In the genomic region with DNA sequence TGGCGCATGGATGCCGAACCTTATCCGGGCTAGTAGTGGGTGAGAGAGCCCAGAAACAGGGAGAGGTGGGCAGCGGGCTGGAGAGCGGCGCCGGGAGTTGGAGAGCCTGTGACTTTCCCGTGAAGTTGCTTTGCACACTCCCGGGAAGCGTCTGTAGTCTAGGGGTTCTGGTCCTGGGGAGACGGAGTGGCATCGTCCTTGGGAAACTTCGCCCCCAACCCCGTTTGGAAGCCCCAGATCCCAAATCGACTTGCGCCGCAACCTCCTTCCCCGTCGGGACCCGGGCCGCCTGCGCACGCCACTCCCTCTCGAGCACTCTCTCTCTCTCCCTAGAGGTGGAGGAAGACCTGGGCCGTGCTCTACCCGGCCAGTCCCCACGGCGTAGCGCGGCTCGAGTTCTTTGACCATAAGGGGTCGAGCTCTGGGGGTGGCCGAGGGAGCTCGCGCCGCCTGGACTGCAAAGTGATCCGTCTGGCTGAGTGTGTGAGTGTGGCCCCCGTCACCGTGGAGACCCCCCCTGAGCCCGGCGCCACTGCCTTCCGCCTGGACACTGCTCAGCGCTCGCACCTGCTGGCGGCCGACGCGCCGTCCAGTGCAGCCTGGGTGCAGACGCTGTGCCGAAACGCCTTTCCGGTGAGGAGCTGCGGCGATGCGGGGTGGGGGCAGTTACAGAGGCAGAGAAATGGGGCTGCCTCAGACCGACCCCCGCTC, we compare ENCODE assay signal across 9 cellular contexts. TPM values are rescaled to one million over a fixed set of nuclear protein-coding genes. Genes with fewer than 3 reads are reported as not detected.
DNase-seq lines count a peak whose midpoint lies in the region; ATAC-seq and TF ChIP-seq lines count a peak whose summit lies in the region.
"Had no signal": no experiment of that assay in that cellular context is flagged by ENCODE, and none has a peak within 500 bp of the region (broad histone marks: within the 10 kb centered on the region; RNA-seq: fewer than 3 reads in every experiment).

No MANE protein-coding gene starts in this region.

- no peak for TF ChIP-seq POLR2A in transverse colon (IDR thresholded peaks at IDR 0.05)

- peak overlapping the region; percentile 100 for H3K4me3 ChIP-seq in CD8-positive, alpha-beta T cell (ENCODE audit: low read depth, low read length)
- H3K4me3 ChIP-seq in epithelial cell of proximal tubule (ENCODE audit: low read depth, low read length) (peak overlapping the region; percentile 76), transverse colon (peak overlapping the region; percentile 44 to 92 (median 68))

- peak overlapping the region; percentile 84 for H3K27ac Mint-ChIP-seq in CD8-positive, alpha-beta T cell

- H3K36me3 Mint-ChIP-seq in CD8-positive, alpha-beta T cell = peaks cover 8% of the 10 kb centered on the region

- H3K4me1 Mint-ChIP-seq in CD8-positive, alpha-beta T cell (ENCODE audit: low read depth) = peaks cover 10% of the 10 kb centered on the region

- H3K9me3 ChIP-seq in CD8-positive, alpha-beta T cell (ENCODE audit: low read length) = no peaks in the 10 kb centered on the region
- H3K9me3 ChIP-seq in transverse colon = no peaks in the 10 kb centered on the region

- peak in 5 of 7 experiments; percentile 33 to 71 (median 46) for DNase-seq in CD8-positive, alpha-beta T cell
- peak; percentile 59 for DNase-seq in HuH-7.5 (ENCODE audit: low spot score)
- peak; percentile 40 for DNase-seq in activated CD4-positive, alpha-beta T cell treated with anti-CD3 and anti-CD28 coated beads, Interleukin-2, amount 50 U/mL, for 1 hour
- no peak for DNase-seq in epithelial cell of proximal tubule (ENCODE audit: low read depth)
- peak; percentile 49 for DNase-seq in myocyte (ENCODE audit: low read depth)
- peak; percentile 64 for DNase-seq in transverse colon
- no peak for DNase-seq in G401 (ENCODE audit: low spot score)

- no peaks in the 10 kb centered on the region for H3K36me3 ChIP-seq in CD8-positive, alpha-beta T cell (ENCODE audit: insufficient read depth, low read length)
- H3K36me3 ChIP-seq in transverse colon = no peaks in the 10 kb centered on the region

- intact Hi-C loops in CD8-positive, alpha-beta T cell (cut with DNase I, micrococcal nuclease) = loop anchor here (1.0 to 10.0 kb wide), 7 partner anchors 20 to 400 kb away; partner anchors contain the start of genes PCGF1 (in 1 of the 2), POLE4 (in 1 of the 2), SEMA4F (in 1 of the 2) and TTC31 (in 1 of the 2)
- intact Hi-C loops in transverse colon (cut with DNase I; ENCODE audit: low total_unique reads) = no loop called here

- H3K27me3 ChIP-seq in CD8-positive, alpha-beta T cell (ENCODE audit: insufficient read depth, low read length) = no peaks in the 10 kb centered on the region
- no peaks in the 10 kb centered on the region for H3K27me3 ChIP-seq in transverse colon

- TF ChIP-seq EP300 in transverse colon (IDR thresholded peaks at IDR 0.05; ENCODE audit: low read depth) = no peak

- POLR2A ChIA-PET in CD8-positive, alpha-beta T cell (lab: Charles Lee) = no interaction called here

- peak overlapping the region; percentile 66 for H3K27ac ChIP-seq in CD8-positive, alpha-beta T cell (ENCODE audit: low read depth, low read length)
- H3K27ac ChIP-seq in transverse colon = peak overlapping the region; percentile 83 to 91 (median 86)

- no peaks in the 10 kb centered on the region for H3K9me3 Mint-ChIP-seq in CD8-positive, alpha-beta T cell

- TF ChIP-seq CTCF in CD8-positive, alpha-beta T cell (IDR thresholded peaks at IDR 0.05) = no peak
- TF ChIP-seq CTCF in epithelial cell of proximal tubule (conservative IDR thresholded peaks at IDR 0.05; ENCODE audit: low read depth, low read length) = no peak
- TF ChIP-seq CTCF in transverse colon (IDR thresholded peaks at IDR 0.05) = peak in 2 of 5 experiments; percentile 7 to 37

- WGBS in transverse colon (ENCODE audit: low coverage in 1 of 2), 2 donors = 5% methylated on average over 55 of the region's 58 CpGs; no CpG with 5 or more reads in 1 of the 2 donors

- peak overlapping the region; percentile 91 for H3K4me3 Mint-ChIP-seq in CD8-positive, alpha-beta T cell

- H3K27me3 Mint-ChIP-seq in CD8-positive, alpha-beta T cell (ENCODE audit: low read depth) = peaks cover 13% of the 10 kb centered on the region

- CTCF ChIA-PET in CD8-positive, alpha-beta T cell (lab: Charles Lee) = interaction anchor here (0.8 kb wide), 1 partner anchor 25 kb away, joined by 3 read pairs; no protein-coding TSS in a partner anchor

- peak; percentile 49 for ATAC-seq in CD8-positive, alpha-beta T cell
- ATAC-seq in GM19463 (IDR thresholded peaks at IDR 0.05; ENCODE audit: unreplicated experiment) = peak; percentile 37

- in situ Hi-C loops in transverse colon (cut with MboI; ENCODE audit: low pct_ligation_motif_present in 1 of 4, low pct_unique_long_range_greater_than_20kb in 1 of 4, low sequenced_read_pairs in 3 of 4) (no loop called here), G401 (cut with HindIII; ENCODE audit: low sequenced_read_pairs) (no loop called here)

- peaks cover 13% of the 10 kb centered on the region for H3K4me1 ChIP-seq in CD8-positive, alpha-beta T cell (ENCODE audit: insufficient read depth, low read length)
- peaks cover 4 to 34% (median 19%) of the 10 kb centered on the region in 4 donors for H3K4me1 ChIP-seq in transverse colon

RNA-seq across cellular contexts. Expression of gene DOK1, which starts 0.5 kb away (rescaled TPM):
- total RNA-seq in CD8-positive, alpha-beta T cell = 1 to 10 TPM; 5.2 to 5.3 TPM
- total RNA-seq in epithelial cell of proximal tubule = 30.5 and 35.7 TPM in 2 replicates
- total RNA-seq in myocyte = 9.5 and 10.5 TPM in 2 replicates
- polyA plus RNA-seq in myocyte (2012) = 25.2 TPM
- total RNA-seq in transverse colon = 10 to 100 TPM; 14.7 to 21.3 (median 20.1) TPM
- 28.7 and 41.5 TPM in 2 replicates for total RNA-seq in G401 (2014; rRNA removed; shearing (Covaris generic))

RNA-seq across cellular contexts. Expression of gene LOXL3, which starts 1.2 kb away (rescaled TPM):
- not detected for total RNA-seq in CD8-positive, alpha-beta T cell
- 5.9 and 6.6 TPM in 2 replicates for total RNA-seq in epithelial cell of proximal tubule
- total RNA-seq in myocyte = 3.4 and 5.7 TPM in 2 replicates
- 11.4 TPM for polyA plus RNA-seq in myocyte (2012)
- total RNA-seq in transverse colon = 1 to 10 TPM; 1.6 to 4.1 (median 3.0) TPM
- total RNA-seq in G401 (2014; rRNA removed; shearing (Covaris generic)) = 11.4 and 14.4 TPM in 2 replicates

RNA-seq across cellular contexts. Expression of gene HTRA2, which starts 25.2 kb away (rescaled TPM):
- 10 to 100 TPM; 15.7 TPM for total RNA-seq in CD8-positive, alpha-beta T cell
- total RNA-seq in epithelial cell of proximal tubule (25.1 and 42.0 TPM in 2 replicates), myocyte (33.8 and 41.9 TPM in 2 replicates), transverse colon (10 to 100 TPM in 3 of 4 donors, 1 to 10 TPM in 1; 8.6 to 29.6 (median 21.0) TPM)
- 51.8 TPM for polyA plus RNA-seq in myocyte (2012)
- 62.1 and 62.8 TPM in 2 replicates for total RNA-seq in G401 (2014; rRNA removed; shearing (Covaris generic))

RNA-seq across cellular contexts. Expression of gene AUP1, which starts 25.5 kb away (rescaled TPM):
- total RNA-seq in CD8-positive, alpha-beta T cell = 100 to 1,000 TPM; 201 to 202 TPM
- total RNA-seq in epithelial cell of proximal tubule (86.4 and 136 TPM in 2 replicates), myocyte (111 and 125 TPM in 2 replicates), transverse colon (100 to 1,000 TPM; 164 to 264 (median 189) TPM)
- 117 TPM for polyA plus RNA-seq in myocyte (2012)
- 120 and 137 TPM in 2 replicates for total RNA-seq in G401 (2014; rRNA removed; shearing (Covaris generic))

RNA-seq across cellular contexts. Expression of gene DQX1, which starts 28.9 kb away (rescaled TPM):
- under 1 TPM in 1 of 2 experiments, not detected in 1; 0.17 TPM for total RNA-seq in CD8-positive, alpha-beta T cell
- total RNA-seq in epithelial cell of proximal tubule (not detected in 2 replicates), myocyte (not detected in 2 replicates), transverse colon (100 to 1,000 TPM in 1 of 4 donors, 10 to 100 TPM in 3; 32.4 to 194 (median 53.1) TPM)
- 0.06 TPM for polyA plus RNA-seq in myocyte (2012)
- 0.81 TPM in 1 of 2 replicates, not detected in the other for total RNA-seq in G401 (2014; rRNA removed; shearing (Covaris generic))
- total RNA-seq: NCI-H460 had no signal

Comparison
In these comparisons a context has a peak if more than half of its experiments do, and no peak if none do; other contexts are left out.
1. DNase-seq: peak in CD8-positive, alpha-beta T cell (5 of 7), HuH-7.5 (single experiment), activated CD4-positive, alpha-beta T cell treated with anti-CD3 and anti-CD28 coated beads, Interleukin-2, amount 50 U/mL, for 1 hour (single experiment), myocyte (single experiment) and transverse colon (single experiment); none in epithelial cell of proximal tubule (single experiment) and G401 (single experiment).
2. Peak in every context shown above with its lines, with median percentiles within 50 percentile points of each other: H3K4me3 ChIP-seq.